Comparison of ENCODE assay signal across 1 cellular context in genomic region chr3:72489916-72490315, GRCh38.
TF ChIP-seq lines count a peak whose summit lies in the region.

No MANE protein-coding gene starts in this region.

TF ChIP-seq in WTC11, 78 proteins besides CTCF, POLR2A, EP300 and RAD21 (continued from another document):
- TF ChIP-seq TEAD4 (CRISPR knock-in tag; IDR thresholded peaks at IDR 0.05) (no peak), FOXJ3 (CRISPR knock-in tag; IDR thresholded peaks at IDR 0.05; ENCODE audit: borderline replicate concordance) (no peak), NFE2L1 (CRISPR knock-in tag; IDR thresholded peaks at IDR 0.05) (no peak)
